10 cellular contexts compared by ENCODE assay signal in genomic region chr21:34795152-34796141, GRCh38.
A peak's percentile ranks its signal among the peaks of the same experiment; 100 is the strongest.
DNase-seq lines count a peak whose midpoint lies in the region; ATAC-seq, FAIRE-seq and TF ChIP-seq lines count a peak whose summit lies in the region.
"Had no signal": no experiment of that assay in that cellular context is flagged by ENCODE, and none has a peak within 500 bp of the region (broad histone marks: within the 10 kb centered on the region; RNA-seq: fewer than 3 reads in every experiment).

No MANE protein-coding gene starts in this region.

- intact Hi-C loops in activated CD8-positive, alpha-beta T cell treated with anti-CD3 and anti-CD28 coated beads for 36 hours (cut with micrococcal nuclease) = no loop called here
- intact Hi-C loops in K562 (cut with micrococcal nuclease) (no loop called here), left lung (cut with DNase I) (no loop called here), transverse colon (cut with DNase I; ENCODE audit: low total_unique reads) (loop anchor here (10.0 kb wide), 1 partner anchor 89 kb away; no protein-coding TSS in a partner anchor)

- CTCF ChIA-PET in activated CD8-positive, alpha-beta T cell treated with anti-CD3 and anti-CD28 coated beads for 36 hours (lab: Charles Lee) = interaction anchor here (1.2 kb wide), 1 partner anchor 12 kb away, joined by 5 read pairs; no protein-coding TSS in a partner anchor
- CTCF ChIA-PET in activated CD8-positive, alpha-beta T cell treated with anti-CD3 and anti-CD28 coated beads, Interleukin-2, amount 10 ng/mL, durations not matched to agents 7 days and 5 days (lab: Charles Lee) = interaction anchor here (1.0 kb wide), 1 partner anchor 50 kb away, joined by 3 read pairs; no protein-coding TSS in a partner anchor
- CTCF ChIA-PET in K562 (lab: Yijun Ruan, JAX; ENCODE audit: low intra/inter-chr PET ratio) = no interaction called here

- H3K36me3 ChIP-seq in K562 (ENCODE audit: control insufficient read depth, insufficient read depth, low read length) (peaks cover 85% of the 10 kb centered on the region), left lung (peaks cover 0 to 88% of the 10 kb centered on the region in 2 donors), transverse colon (peaks cover 0 to 5% (median 0%) of the 10 kb centered on the region in 4 donors)

- in situ Hi-C loops in K562 (cut with MboI) (no loop called here), transverse colon (cut with MboI; ENCODE audit: low pct_ligation_motif_present in 1 of 4, low pct_unique_long_range_greater_than_20kb in 1 of 4, low sequenced_read_pairs in 3 of 4) (no loop called here)

- peaks cover 30% of the 10 kb centered on the region for H3K36me3 Mint-ChIP-seq in activated CD8-positive, alpha-beta T cell treated with anti-CD3 and anti-CD28 coated beads for 36 hours (ENCODE audit: low read depth)
- H3K36me3 Mint-ChIP-seq in activated CD8-positive, alpha-beta T cell treated with anti-CD3 and anti-CD28 coated beads, Interleukin-2, amount 10 ng/mL, durations not matched to agents 7 days and 5 days (ENCODE audit: low read depth) = peaks cover 5% of the 10 kb centered on the region

- H3K4me1 Mint-ChIP-seq in activated CD8-positive, alpha-beta T cell treated with anti-CD3 and anti-CD28 coated beads for 36 hours (ENCODE audit: low read depth) = no peaks in the 10 kb centered on the region
- no peaks in the 10 kb centered on the region for H3K4me1 Mint-ChIP-seq in activated CD8-positive, alpha-beta T cell treated with anti-CD3 and anti-CD28 coated beads, Interleukin-2, amount 10 ng/mL, durations not matched to agents 7 days and 5 days (ENCODE audit: low read depth)
- H3K4me1 Mint-ChIP-seq: activated naive CD4-positive, alpha-beta T cell treated with anti-CD3 and anti-CD28 coated beads, Interleukin-2, amount 10 ng/mL, durations not matched to agents 7 days and 5 days had no signal

- H4K20me1 ChIP-seq in K562 (replicated peaks; ENCODE audit: control insufficient read depth, insufficient read depth, low read length) = no peaks in the 10 kb centered on the region

- H3K9me3 ChIP-seq in K562 (replicated peaks; ENCODE audit: control insufficient read depth, insufficient read depth, low read depth, low read length) = no peaks in the 10 kb centered on the region
- H3K9me3 ChIP-seq in left lung = no peaks in the 10 kb centered on the region
- no peaks in the 10 kb centered on the region for H3K9me3 ChIP-seq in transverse colon

- no peak overlapping the region; the same call in 2 of the 3 replicates for H3K27ac ChIP-seq in K562 (ENCODE audit: extremely low read depth, low read depth, low read length)
- peak overlapping the region; percentile 39 to 41 for H3K27ac ChIP-seq in left lung
- peak overlapping the region; percentile 72 to 79 (median 78) for H3K27ac ChIP-seq in transverse colon

- no peak overlapping the region for H3K4me3 ChIP-seq in K562
- H3K4me3 ChIP-seq in left lung = no peak overlapping the region
- H3K4me3 ChIP-seq in transverse colon = no peak overlapping the region

- H3K4me2 ChIP-seq in K562 (ENCODE audit: insufficient read depth, low read length) = no peak overlapping the region

- H3K27me3 Mint-ChIP-seq in activated CD8-positive, alpha-beta T cell treated with anti-CD3 and anti-CD28 coated beads for 36 hours = no peaks in the 10 kb centered on the region
- H3K27me3 Mint-ChIP-seq in activated CD8-positive, alpha-beta T cell treated with anti-CD3 and anti-CD28 coated beads, Interleukin-2, amount 10 ng/mL, durations not matched to agents 7 days and 5 days (ENCODE audit: low read depth) = no peaks in the 10 kb centered on the region
- H3K27me3 Mint-ChIP-seq: activated naive CD4-positive, alpha-beta T cell treated with anti-CD3 and anti-CD28 coated beads, Interleukin-2, amount 10 ng/mL, durations not matched to agents 7 days and 5 days had no signal

- TF ChIP-seq EP300 in K562 (IDR thresholded peaks at IDR 0.05; ENCODE audit: low read length) (no peak), transverse colon (IDR thresholded peaks at IDR 0.05; ENCODE audit: low read depth) (no peak)

- H3K9me3 Mint-ChIP-seq in activated CD8-positive, alpha-beta T cell treated with anti-CD3 and anti-CD28 coated beads for 36 hours = no peaks in the 10 kb centered on the region
- H3K9me3 Mint-ChIP-seq in activated CD8-positive, alpha-beta T cell treated with anti-CD3 and anti-CD28 coated beads, Interleukin-2, amount 10 ng/mL, durations not matched to agents 7 days and 5 days (ENCODE audit: insufficient read depth) = no peaks in the 10 kb centered on the region
- H3K9me3 Mint-ChIP-seq: activated naive CD4-positive, alpha-beta T cell treated with anti-CD3 and anti-CD28 coated beads, Interleukin-2, amount 10 ng/mL, durations not matched to agents 7 days and 5 days had no signal

- no peak for FAIRE-seq in K562 (lab: Jason Lieb, UNC)

- H3K4me3 Mint-ChIP-seq in activated CD8-positive, alpha-beta T cell treated with anti-CD3 and anti-CD28 coated beads for 36 hours = no peak overlapping the region
- H3K4me3 Mint-ChIP-seq in activated CD8-positive, alpha-beta T cell treated with anti-CD3 and anti-CD28 coated beads, Interleukin-2, amount 10 ng/mL, durations not matched to agents 7 days and 5 days = no peak overlapping the region
- H3K4me3 Mint-ChIP-seq: activated naive CD4-positive, alpha-beta T cell treated with anti-CD3 and anti-CD28 coated beads, Interleukin-2, amount 10 ng/mL, durations not matched to agents 7 days and 5 days had no signal

- H3K27me3 ChIP-seq in K562 (ENCODE audit: control insufficient read depth in 2 of 2, insufficient read depth in 2 of 2, low read length in 2 of 2) (no peaks in the 10 kb centered on the region), left lung (no peaks in the 10 kb centered on the region), transverse colon (no peaks in the 10 kb centered on the region)

- no peaks in the 10 kb centered on the region for H3K79me2 ChIP-seq in K562 (ENCODE audit: control insufficient read depth, insufficient read depth, low read length)

- no peak for TF ChIP-seq POLR2A in K562 (conservative IDR thresholded peaks at IDR 0.05)
- TF ChIP-seq POLR2A in transverse colon (IDR thresholded peaks at IDR 0.05) = no peak

- no peak for DNase-seq in activated CD8-positive, alpha-beta T cell treated with anti-CD3 and anti-CD28 coated beads for 36 hours
- no peak for DNase-seq in activated CD8-positive, alpha-beta T cell treated with anti-CD3 and anti-CD28 coated beads, Interleukin-2, amount 10 ng/mL, durations not matched to agents 7 days and 5 days
- DNase-seq in K562 (ENCODE audit: extremely low read depth in 1 of 4, low spot score in 3 of 4) (no peak), left lung (no peak), transverse colon (peak; percentile 67), GM20000 (ENCODE audit: low spot score) (no peak)
- DNase-seq: activated naive CD4-positive, alpha-beta T cell treated with anti-CD3 and anti-CD28 coated beads, Interleukin-2, amount 10 ng/mL, durations not matched to agents 7 days and 5 days; C1 segment of cervical spinal cord had no signal

- WGBS in K562 (ENCODE audit: insufficient coverage, low coverage, missing lambda C conversion rate) = 82% methylated on average over 10 of the region's 12 CpGs
- WGBS in transverse colon (ENCODE audit: low coverage in 1 of 2), 2 donors = 11 to 41% methylated on average over 5 to 12 of the region's 12 CpGs

- no peak for ATAC-seq in activated CD8-positive, alpha-beta T cell treated with anti-CD3 and anti-CD28 coated beads for 36 hours
- no peak for ATAC-seq in activated CD8-positive, alpha-beta T cell treated with anti-CD3 and anti-CD28 coated beads, Interleukin-2, amount 10 ng/mL, durations not matched to agents 7 days and 5 days
- ATAC-seq in K562 = no peak
- peak; percentile 61 for ATAC-seq in left lung
- no peak for ATAC-seq in GM21737 (IDR thresholded peaks at IDR 0.05; ENCODE audit: unreplicated experiment)
- ATAC-seq in HG02678 (IDR thresholded peaks at IDR 0.05; ENCODE audit: unreplicated experiment) = no peak

- H3K27ac Mint-ChIP-seq in activated CD8-positive, alpha-beta T cell treated with anti-CD3 and anti-CD28 coated beads for 36 hours = peak overlapping the region; percentile 7
- no peak overlapping the region for H3K27ac Mint-ChIP-seq in activated CD8-positive, alpha-beta T cell treated with anti-CD3 and anti-CD28 coated beads, Interleukin-2, amount 10 ng/mL, durations not matched to agents 7 days and 5 days
- H3K27ac Mint-ChIP-seq: activated naive CD4-positive, alpha-beta T cell treated with anti-CD3 and anti-CD28 coated beads, Interleukin-2, amount 10 ng/mL, durations not matched to agents 7 days and 5 days had no signal

- POLR2A ChIA-PET in activated CD8-positive, alpha-beta T cell treated with anti-CD3 and anti-CD28 coated beads for 36 hours (lab: Charles Lee) = no interaction called here
- POLR2A ChIA-PET in activated CD8-positive, alpha-beta T cell treated with anti-CD3 and anti-CD28 coated beads, Interleukin-2, amount 10 ng/mL, durations not matched to agents 7 days and 5 days (lab: Charles Lee) = no interaction called here
- POLR2A ChIA-PET in K562 (lab: Yijun Ruan, JAX) = interaction anchor here (1.0 to 2.5 kb wide), 3 partner anchors 12 to 93 kb away, joined by 4 to 7 read pairs (median 5); no protein-coding TSS in a partner anchor

- no peak for TF ChIP-seq RAD21 in K562 (CRISPR knock-in tag; conservative IDR thresholded peaks at IDR 0.05 in 1 of 2, IDR thresholded peaks at IDR 0.05 in 1 of 2)

- no peaks in the 10 kb centered on the region for H3K4me1 ChIP-seq in K562 (replicated peaks in 1 of 2; ENCODE audit: control insufficient read depth in 2 of 2, insufficient read depth in 2 of 2, low read length in 2 of 2)
- peaks cover 12 to 32% of the 10 kb centered on the region in 2 donors for H3K4me1 ChIP-seq in left lung
- H3K4me1 ChIP-seq in transverse colon = peaks cover 22 to 50% (median 34%) of the 10 kb centered on the region in 4 donors

- no peak overlapping the region for H2AFZ ChIP-seq in K562 (ENCODE audit: low read depth, low read length)

- H3K9ac ChIP-seq in K562 (ENCODE audit: insufficient read depth in 1 of 2, low read depth in 2 of 2, low read length in 2 of 2) = no peak overlapping the region

- BruUV-seq in K562 (replicated peaks; lab: Mats Ljungman, UMichigan) = no TSS peak

- no peaks in the 10 kb centered on the region for H3K9me1 ChIP-seq in K562 (ENCODE audit: control insufficient read depth, insufficient read depth, low read length)

- TF ChIP-seq CTCF in activated CD8-positive, alpha-beta T cell treated with anti-CD3 and anti-CD28 coated beads for 36 hours (IDR thresholded peaks at IDR 0.05) = no peak
- no peak for TF ChIP-seq CTCF in K562 (IDR thresholded peaks at IDR 0.05 in 2 of 3, conservative IDR thresholded peaks at IDR 0.05 in 1 of 3; ENCODE audit: insufficient read depth in 2 of 3, low read depth in 1 of 3, low read length in 3 of 3)
- no peak for TF ChIP-seq CTCF in left lung (IDR thresholded peaks at IDR 0.05)
- peak in 3 of 5 experiments; percentile 12 to 32 (median 19) for TF ChIP-seq CTCF in transverse colon (IDR thresholded peaks at IDR 0.05)
- TF ChIP-seq CTCF in GM20000 (IDR thresholded peaks at IDR 0.05; ENCODE audit: extremely low read depth, missing control alignments) = no peak

TF ChIP-seq in K562, 482 proteins besides CTCF, POLR2A, EP300 and RAD21 (continues in another document):
- peak; percentile 32; the same call in 1 of the 2 replicates for TF ChIP-seq POLR2AphosphoS2 (IDR thresholded peaks at IDR 0.05; ENCODE audit: low read length)
- TF ChIP-seq CEBPG (CRISPR knock-in tag; IDR thresholded peaks at IDR 0.05) = peak; percentile 38; the same call in 1 of the 2 replicates
- TF ChIP-seq CEBPG (tag; conservative IDR thresholded peaks at IDR 0.05 in 1 of 2, IDR thresholded peaks at IDR 0.05 in 1 of 2) = peak; percentile 23 to 85; a peak in 2 of 4 replicates

Comparison
In these comparisons a context has a peak if more than half of its experiments do, and no peak if none do; other contexts are left out.
1. CTCF ChIP-seq: peak in transverse colon (3 of 5); none in activated CD8-positive, alpha-beta T cell treated with anti-CD3 and anti-CD28 coated beads for 36 hours (single experiment), K562 (0 of 3), left lung (0 of 2) and GM20000 (single experiment).